Comparison of ENCODE assay signal across 22 cellular contexts in genomic region chr2:85008252-85008651, GRCh38. TPM values are rescaled to one million over a fixed set of nuclear protein-coding genes. Genes with fewer than 3 reads are reported as not detected.
DNase-seq lines count a peak whose midpoint lies in the region; ATAC-seq, FAIRE-seq and TF ChIP-seq lines count a peak whose summit lies in the region.
"Had no signal": no experiment of that assay in that cellular context is flagged by ENCODE, and none has a peak within 500 bp of the region (broad histone marks: within the 10 kb centered on the region; RNA-seq: fewer than 3 reads in every experiment).

No MANE protein-coding gene starts in this region.

- H3K27ac ChIP-seq in HUES48 (ENCODE audit: low read depth, low read length), result peak overlapping the region; percentile 12
- peak overlapping the region in 5 of 8 donors; percentile 20 to 71 (median 62) for H3K27ac ChIP-seq in spleen
- H3K27ac ChIP-seq: KMS-11, RWPE1, SJCRH30 had no signal

- H3K4me3 Mint-ChIP-seq in activated T-cell treated with anti-CD3 and anti-CD28 coated beads, Interleukin-2, amount 50 U/mL, for 24 hours, result no peak overlapping the region
- H3K4me3 Mint-ChIP-seq: H9 had no signal

- no peak for DNase-seq in activated T-cell treated with anti-CD3 and anti-CD28 coated beads, Interleukin-2, amount 50 U/mL, for 24 hours
- no peak for DNase-seq in activated T-cell treated with anti-CD3 and anti-CD28 coated beads, Interleukin-2, amount 50 U/mL, for 1 hour
- no peak for DNase-seq in spleen
- DNase-seq in mucosa of gallbladder (ENCODE audit: low spot score), result no peak
- DNase-seq in NCI-H446 treated with DMSO at 0.1 percent for 48 hours (lab: John Stamatoyannopoulos, UW), result no peak
- DNase-seq: Calu3; CD4-positive, alpha-beta memory T cell; EL; H9; NCI-H1417; NCI-H187; NCI-H2107; NCI-H2227 treated with DMSO at 0.1 percent for 48 hours; NCI-H524 treated with DMSO at 0.1 percent for 48 hours; PC-3; SJCRH30 had no signal

- peaks cover 18% of the 10 kb centered on the region for H3K9me3 Mint-ChIP-seq in activated T-cell treated with anti-CD3 and anti-CD28 coated beads, Interleukin-2, amount 50 U/mL, for 24 hours
- H3K9me3 Mint-ChIP-seq: CD4-positive, alpha-beta memory T cell had no signal

- H3K27ac Mint-ChIP-seq in activated T-cell treated with anti-CD3 and anti-CD28 coated beads, Interleukin-2, amount 50 U/mL, for 24 hours, result peak overlapping the region; percentile 87

- no peak for TF ChIP-seq POLR2A in spleen (IDR thresholded peaks at IDR 0.05)

- no peaks in the 10 kb centered on the region for H3K9me3 ChIP-seq in HUES48 (ENCODE audit: control insufficient read depth, insufficient read depth, low read length)
- H3K9me3 ChIP-seq in spleen, result no peaks in the 10 kb centered on the region
- H3K9me3 ChIP-seq: SJCRH30 had no signal

- no peaks in the 10 kb centered on the region for H3K27me3 Mint-ChIP-seq in activated T-cell treated with anti-CD3 and anti-CD28 coated beads, Interleukin-2, amount 50 U/mL, for 24 hours
- H3K27me3 Mint-ChIP-seq: CD4-positive, alpha-beta memory T cell had no signal

- FAIRE-seq in endometrium (lab: Jason Lieb, UNC), result peak; percentile 37
- FAIRE-seq: GM12891 had no signal

- H3K4me3 ChIP-seq in HUES48 (ENCODE audit: low read depth, low read length), result no peak overlapping the region
- no peak overlapping the region for H3K4me3 ChIP-seq in spleen
- H3K4me3 ChIP-seq: SJCRH30 had no signal

- ATAC-seq in GM18519 (IDR thresholded peaks at IDR 0.05; ENCODE audit: low FRiP score, unreplicated experiment), result no peak
- ATAC-seq: PC-3 had no signal

- intact Hi-C loops in spleen (cut with DNase I; ENCODE audit: low total_unique reads), result no loop called here

- H3K36me3 ChIP-seq in HUES48 (ENCODE audit: control insufficient read depth, insufficient read depth, low read length) (peaks cover 20% of the 10 kb centered on the region), spleen (peaks cover 0 to 14% (median 5%) of the 10 kb centered on the region in 6 donors)

- H3K27me3 ChIP-seq in HUES48 (ENCODE audit: control insufficient read depth, insufficient read depth, low read length) (no peaks in the 10 kb centered on the region), spleen (replicated peaks in 1 of 7) (no peaks in the 10 kb centered on the region)
- H3K27me3 ChIP-seq: SJCRH30 had no signal

- WGBS in spleen, 5 donors, result 89 to 98% (median 95%) methylated on average over 2 of the region's 2 CpGs

- H3K4me1 Mint-ChIP-seq in activated T-cell treated with anti-CD3 and anti-CD28 coated beads, Interleukin-2, amount 50 U/mL, for 24 hours (ENCODE audit: low read depth), result peaks cover 76% of the 10 kb centered on the region

- H3K36me3 Mint-ChIP-seq in activated T-cell treated with anti-CD3 and anti-CD28 coated beads, Interleukin-2, amount 50 U/mL, for 24 hours (ENCODE audit: low read depth), result peaks cover 66% of the 10 kb centered on the region

- H3K9ac ChIP-seq in HUES48 (ENCODE audit: low read depth, low read length), result no peak overlapping the region
- H3K9ac ChIP-seq: KMS-11 had no signal

- no peak for TF ChIP-seq CTCF in spleen (IDR thresholded peaks at IDR 0.05 in 8 of 11, conservative IDR thresholded peaks at IDR 0.05 in 3 of 11)

- peaks cover 28% of the 10 kb centered on the region for H3K4me1 ChIP-seq in HUES48 (ENCODE audit: control insufficient read depth, insufficient read depth, low read length)
- H3K4me1 ChIP-seq in spleen, result peaks cover 14 to 96% (median 57%) of the 10 kb centered on the region in 6 donors
- H3K4me1 ChIP-seq: SJCRH30 had no signal

RNA-seq across cellular contexts. Expression of gene KCMF1, which starts 37.3 kb away (rescaled TPM):
- total RNA-seq in spleen (10 to 100 TPM; 34.2 to 68.1 (median 63.3) TPM), mucosa of gallbladder (60.1 TPM)
- 10 to 100 TPM; 15.9 to 26.4 (median 24.3) TPM for polyA plus RNA-seq in spleen
